ENCODE assay signal across 21 cellular contexts in the genomic region with DNA sequence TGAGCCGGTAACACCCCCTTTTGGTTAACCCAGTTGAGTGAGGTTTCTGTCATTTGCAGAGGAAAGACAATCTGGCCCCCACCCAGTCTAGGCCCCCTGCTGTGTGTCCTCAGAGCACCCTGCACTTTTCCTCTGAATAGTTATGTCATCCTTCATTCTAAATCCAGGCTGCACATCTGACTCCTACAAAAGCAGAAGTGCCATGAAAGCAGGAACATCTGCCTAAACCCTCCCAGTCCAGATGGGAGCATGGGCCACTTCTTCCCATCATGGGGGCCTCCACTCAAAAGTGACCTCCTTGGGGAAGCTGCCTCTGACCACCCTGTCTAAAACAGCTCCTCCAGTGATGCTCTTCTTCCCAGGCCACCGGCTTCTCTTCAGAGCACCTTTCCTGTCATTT.
"Had no signal": no experiment of that assay in that cellular context is flagged by ENCODE, and none has a peak within 500 bp of the region (broad histone marks: within the 10 kb centered on the region; RNA-seq: fewer than 3 reads in every experiment).

No MANE protein-coding gene starts in this region.

- ATAC-seq: gastrocnemius medialis, lower lobe of right lung, natural killer cell, pancreas, right cardiac atrium had no signal

- H3K4me2 ChIP-seq: neural progenitor cell had no signal

- H3K4me1 ChIP-seq: gastrocnemius medialis, left ventricle myocardium inferior, lower lobe of right lung, pancreas, transverse colon had no signal

- H3K27ac ChIP-seq: dorsolateral prefrontal cortex, epithelial cell of prostate, esophagus muscularis mucosa, gastrocnemius medialis, left ventricle myocardium inferior, lower lobe of right lung, neural progenitor cell, pancreas, stomach, thoracic aorta, transverse colon had no signal

- H3K27me3 ChIP-seq: neural progenitor cell, pancreas, transverse colon had no signal

- H3K9ac ChIP-seq: neural progenitor cell had no signal

- H3K36me3 ChIP-seq: esophagus muscularis mucosa, gastrocnemius medialis, left ventricle myocardium inferior, lower lobe of right lung, neural progenitor cell, pancreas, stomach, thoracic aorta, transverse colon had no signal

- H3K9me3 ChIP-seq: esophagus muscularis mucosa, gastrocnemius medialis, left ventricle myocardium inferior, lower lobe of right lung, pancreas, stomach, thoracic aorta, transverse colon had no signal

- DNase-seq: cortex of kidney; dorsolateral prefrontal cortex; effector memory CD4-positive, alpha-beta T cell; gastrocnemius medialis; glutamatergic neuron; left ventricle myocardium inferior; lower lobe of right lung; natural killer cell; occipital lobe; pancreas; right cardiac atrium; small intestine; stimulated activated CD4-positive, alpha-beta T cell treated with anti-CD3 and anti-CD28 coated beads, Interleukin-12 subunit alpha, Interleukin-12 subunit beta, amount 100 ng/mL, for 4 hours; stimulated activated naive CD4-positive, alpha-beta T cell; stomach; substantia nigra; transverse colon had no signal

- H2AFZ ChIP-seq: neural progenitor cell had no signal

- H3K4me3 ChIP-seq: dorsolateral prefrontal cortex, esophagus muscularis mucosa, gastrocnemius medialis, left ventricle myocardium inferior, lower lobe of right lung, neural progenitor cell, pancreas, stomach, thoracic aorta, transverse colon had no signal
